11 cellular contexts compared by ENCODE assay signal in genomic region chr22:50114221-50114981, GRCh38. TPM values are rescaled to one million over a fixed set of nuclear protein-coding genes. Genes with fewer than 3 reads are reported as not detected.
A peak's percentile ranks its signal among the peaks of the same experiment; 100 is the strongest.
DNase-seq lines count a peak whose midpoint lies in the region; TF ChIP-seq lines count a peak whose summit lies in the region.
"Had no signal": no experiment of that assay in that cellular context is flagged by ENCODE, and none has a peak within 500 bp of the region (broad histone marks: within the 10 kb centered on the region; RNA-seq: fewer than 3 reads in every experiment).

No MANE protein-coding gene starts in this region.

- H4K20me1 ChIP-seq in MM.1S (ENCODE audit: insufficient read depth, low read length) = no peaks in the 10 kb centered on the region

- H3K4me2 ChIP-seq in MM.1S (ENCODE audit: low read depth, low read length) = no peak overlapping the region

- intact Hi-C loops in uterus (cut with DNase I; ENCODE audit: low total_unique reads) = no loop called here

- no peaks in the 10 kb centered on the region for H3K9me2 ChIP-seq in MM.1S (replicated peaks; ENCODE audit: insufficient read depth, low read length)

- H3K4me3 ChIP-seq in astrocyte of the spinal cord (ENCODE audit: low read depth, low read length) = peak overlapping the region; percentile 1
- H3K4me3 ChIP-seq in uterus = peak overlapping the region in 1 of 2 donors; percentile 27
- no peak overlapping the region for H3K4me3 ChIP-seq in MM.1S (ENCODE audit: low read length)

- H3K9ac ChIP-seq in MM.1S (ENCODE audit: low read length) = no peak overlapping the region

- no peaks in the 10 kb centered on the region for H3K27me3 ChIP-seq in uterus
- H3K27me3 ChIP-seq in MM.1S (replicated peaks; ENCODE audit: insufficient read depth, low read length) = peaks cover 62% of the 10 kb centered on the region

- no peaks in the 10 kb centered on the region for H3F3A ChIP-seq in MM.1S (ENCODE audit: insufficient read depth, low read length)

- no peak overlapping the region for H2AFZ ChIP-seq in MM.1S (ENCODE audit: low read length)

- no peak for TF ChIP-seq CTCF in astrocyte of the spinal cord (IDR thresholded peaks at IDR 0.05; ENCODE audit: low read depth, low read length)
- no peak for TF ChIP-seq CTCF in uterus (IDR thresholded peaks at IDR 0.05)
- TF ChIP-seq CTCF in MM.1S (IDR thresholded peaks at IDR 0.05; ENCODE audit: low read length) = no peak

- peak overlapping the region; percentile 63 to 75 for H3K27ac ChIP-seq in uterus
- H3K27ac ChIP-seq in MM.1S (ENCODE audit: low read length) = no peak overlapping the region

- H3K36me3 ChIP-seq in uterus = no peaks in the 10 kb centered on the region
- H3K36me3 ChIP-seq in MM.1S (replicated peaks; ENCODE audit: insufficient read depth, low read length) = no peaks in the 10 kb centered on the region

- DNase-seq in NCI-H510A treated with DMSO at 0.1 percent for 48 hours (lab: John Stamatoyannopoulos, UW) (peak; percentile 57), NCI-H510A (lab: John Stamatoyannopoulos, UW) (no peak), astrocyte of the spinal cord (ENCODE audit: low read depth, low spot score) (peak; percentile 75), lung microvascular endothelial cell (ENCODE audit: low read depth in 2 of 2) (peak; percentile 83 to 84), uterus (no peak), superior temporal gyrus (ENCODE audit: extremely low spot score) (no peak), MM.1S (no peak), NCI-H2196 treated with DMSO at 0.1 percent for 48 hours (lab: John Stamatoyannopoulos, UW; ENCODE audit: unreplicated experiment) (no peak)
- DNase-seq: effector memory CD4-positive, alpha-beta T cell; NCI-H446 had no signal

- H3K9me3 ChIP-seq in uterus (no peaks in the 10 kb centered on the region), MM.1S (replicated peaks; ENCODE audit: insufficient read depth, low read length) (no peaks in the 10 kb centered on the region)

- TF ChIP-seq POLR2A in uterus (IDR thresholded peaks at IDR 0.05) = no peak

- no peaks in the 10 kb centered on the region for H3K79me2 ChIP-seq in MM.1S (ENCODE audit: low read length)

- H3K4me1 ChIP-seq in uterus (no peaks in the 10 kb centered on the region), MM.1S (ENCODE audit: low read length) (no peaks in the 10 kb centered on the region)

- in situ Hi-C loops in astrocyte of the spinal cord (cut with HindIII; ENCODE audit: low sequenced_read_pairs) = no loop called here

RNA-seq across cellular contexts. Expression of gene MOV10L1, which starts 24.6 kb away (rescaled TPM):
- total RNA-seq in lung microvascular endothelial cell (22.7 and 44.2 TPM in 2 replicates), uterus (1 to 10 TPM in 2 of 4 donors, not detected in 2; 1.8 to 3.4 TPM)
- total RNA-seq: A673 had no signal

RNA-seq across cellular contexts. Expression of gene MLC1, which starts 29.2 kb away (rescaled TPM):
- not detected in 2 replicates for total RNA-seq in lung microvascular endothelial cell
- total RNA-seq in uterus = 1 to 10 TPM in 1 of 4 donors, under 1 TPM in 2, not detected in 1; 0.29 to 1.9 (median 0.40) TPM

RNA-seq across cellular contexts. Expression of gene PANX2, which starts 56.1 kb away (rescaled TPM):
- total RNA-seq in lung microvascular endothelial cell (0.40 and 0.44 TPM in 2 replicates), uterus (under 1 TPM in 2 of 4 donors, not detected in 2; 0.35 to 0.43 TPM)

RNA-seq across cellular contexts. Expression of gene TTLL8, which starts 56.3 kb away (rescaled TPM):
- total RNA-seq in lung microvascular endothelial cell (not detected in 2 replicates), uterus (not detected)
- total RNA-seq: A673 had no signal

Comparison
In these comparisons a context has a peak if more than half of its experiments do, and no peak if none do; other contexts are left out.
1. DNase-seq: peak in NCI-H510A treated with DMSO at 0.1 percent for 48 hours (single experiment), astrocyte of the spinal cord (single experiment) and lung microvascular endothelial cell (2 of 2); none in NCI-H510A (single experiment), uterus (0 of 2), superior temporal gyrus (single experiment), MM.1S (single experiment) and NCI-H2196 treated with DMSO at 0.1 percent for 48 hours (single experiment).